In the genomic region with DNA sequence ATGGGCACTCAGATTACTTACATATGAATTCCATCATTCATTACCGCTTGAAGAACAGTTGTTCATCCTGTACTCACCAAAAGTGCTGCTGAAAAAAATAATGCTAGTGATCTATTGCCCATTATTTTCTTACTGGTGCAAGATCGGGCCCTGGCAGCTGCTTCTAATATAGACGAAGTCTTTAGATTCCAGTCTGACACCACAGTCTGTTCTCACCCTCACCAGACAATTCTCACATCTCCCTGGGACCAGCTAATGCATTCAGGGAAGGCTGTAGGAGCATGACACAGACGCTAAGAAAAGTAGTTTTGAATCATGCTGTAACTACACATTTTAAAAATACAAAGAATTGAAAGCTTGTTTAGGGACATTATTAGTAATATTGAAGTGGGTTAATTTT, we compare ENCODE assay signal across 16 cellular contexts.
"Had no signal": no experiment of that assay in that cellular context is flagged by ENCODE, and none has a peak within 500 bp of the region (broad histone marks: within the 10 kb centered on the region; RNA-seq: fewer than 3 reads in every experiment).

No MANE protein-coding gene starts in this region.

- FAIRE-seq: endometrium, small intestine had no signal

- H3K4me1 ChIP-seq: breast epithelium, esophagus muscularis mucosa, parathyroid adenoma, SJCRH30 had no signal

- ATAC-seq: activated CD8-positive, alpha-beta T cell treated with anti-CD3 and anti-CD28 coated beads for 36 hours; gastroesophageal sphincter; left ventricle myocardium superior had no signal

- H3K4me3 ChIP-seq: breast epithelium, esophagus muscularis mucosa, gastroesophageal sphincter, SJCRH30, thyroid gland had no signal

- H3K9me3 ChIP-seq: breast epithelium, esophagus muscularis mucosa, gastroesophageal sphincter, SJCRH30, thyroid gland had no signal

- H3K27ac ChIP-seq: parathyroid adenoma, SJCRH30, thyroid gland had no signal

- DNase-seq: activated CD8-positive, alpha-beta memory T cell treated with anti-CD3 and anti-CD28 coated beads, Interleukin-2, amount 50 U/mL, for 48 hours; activated CD8-positive, alpha-beta T cell treated with anti-CD3 and anti-CD28 coated beads for 36 hours; activated naive CD4-positive, alpha-beta T cell treated with anti-CD3 and anti-CD28 coated beads, Interleukin-2, amount 10 ng/mL, durations not matched to agents 7 days and 5 days; amniotic stem cell; left ventricle myocardium superior; mesendoderm; retina; small intestine; T-helper 9 cell; thyroid gland had no signal

- H2AFZ ChIP-seq: parathyroid adenoma had no signal

- H3K79me2 ChIP-seq: parathyroid adenoma had no signal

- H3K27me3 ChIP-seq: breast epithelium, esophagus muscularis mucosa, gastroesophageal sphincter, SJCRH30, thyroid gland had no signal

- H3K36me3 ChIP-seq: breast epithelium, SJCRH30 had no signal

- H3K9ac ChIP-seq: parathyroid adenoma had no signal
